In genomic region chr5:116947691-116948528, GRCh38 we compare ENCODE assay signal across 8 cellular contexts.
DNase-seq lines count a peak whose midpoint lies in the region; ATAC-seq and TF ChIP-seq lines count a peak whose summit lies in the region.

No MANE protein-coding gene starts in this region.

- H3K9me3 Mint-ChIP-seq in HFFc6 = peaks cover 34% of the 10 kb centered on the region

- no peak for DNase-seq in HFFc6
- peak; percentile 15 for DNase-seq in M059J (ENCODE audit: low read depth)
- peak; percentile 19 to 63 for DNase-seq in SW 1271 (lab: John Stamatoyannopoulos, UW)
- DNase-seq in astrocyte of the cerebellum (ENCODE audit: low read depth) = peak; percentile 8
- peak; percentile 76 for DNase-seq in iPS-NIHi7 (ENCODE audit: extremely low spot score)
- DNase-seq in stimulated activated CD4-positive, alpha-beta T cell treated with anti-CD3 and anti-CD28 coated beads, Interleukin-4, amount 100 ng/mL, for 1 hour = peak; percentile 52
- no peak for DNase-seq in cerebellum (ENCODE audit: low spot score)

- H3K4me3 Mint-ChIP-seq in HFFc6 = no peak overlapping the region

- no peaks in the 10 kb centered on the region for H3K36me3 Mint-ChIP-seq in HFFc6 (ENCODE audit: low read depth)

- H3K27me3 Mint-ChIP-seq in HFFc6 (ENCODE audit: insufficient read depth) = peaks cover 2% of the 10 kb centered on the region; the same call in 1 of the 2 replicates

- ATAC-seq in GM18499 (IDR thresholded peaks at IDR 0.05; ENCODE audit: insufficient read depth, unreplicated experiment) = peak; percentile 97

- peak; percentile 65 for TF ChIP-seq CTCF in HFFc6 (IDR thresholded peaks at IDR 0.05)
- peak; percentile 65 for TF ChIP-seq CTCF in astrocyte of the cerebellum (IDR thresholded peaks at IDR 0.05; ENCODE audit: low read depth, low read length, missing control alignments)

- in situ Hi-C loops in astrocyte of the cerebellum (cut with HindIII; ENCODE audit: low sequenced_read_pairs) = no loop called here

- H3K27ac Mint-ChIP-seq in HFFc6 = no peak overlapping the region

- no peak overlapping the region for H3K4me3 ChIP-seq in astrocyte of the cerebellum (ENCODE audit: low read depth, low read length)

- no peaks in the 10 kb centered on the region for H3K4me1 Mint-ChIP-seq in HFFc6 (ENCODE audit: low read depth)

Comparison
In these comparisons a context has a peak if more than half of its experiments do, and no peak if none do; other contexts are left out.
1. DNase-seq: peak in M059J (single experiment), SW 1271 (2 of 2), astrocyte of the cerebellum (single experiment), iPS-NIHi7 (single experiment) and stimulated activated CD4-positive, alpha-beta T cell treated with anti-CD3 and anti-CD28 coated beads, Interleukin-4, amount 100 ng/mL, for 1 hour (single experiment); none in HFFc6 (single experiment) and cerebellum (single experiment).